In genomic region chr22:49967333-49968241, GRCh38 we compare ENCODE assay signal across 10 cellular contexts. TPM values are rescaled to one million over a fixed set of nuclear protein-coding genes. Genes with fewer than 3 reads are reported as not detected.
DNase-seq lines count a peak whose midpoint lies in the region; ATAC-seq, FAIRE-seq and TF ChIP-seq lines count a peak whose summit lies in the region.
"Had no signal": no experiment of that assay in that cellular context is flagged by ENCODE, and none has a peak within 500 bp of the region (broad histone marks: within the 10 kb centered on the region; RNA-seq: fewer than 3 reads in every experiment).

No MANE protein-coding gene starts in this region.

- H3K4me3 ChIP-seq in dorsolateral prefrontal cortex: peak overlapping the region in 44 of 59 donors; percentile 1 to 55 (median 28)

- peak; percentile 59 for FAIRE-seq in urothelium cell line (lab: Jason Lieb, UNC)

- DNase-seq in Right ventricle myocardium superior (peak; percentile 79), Right ventricle myocardium inferior (ENCODE audit: missing footprints) (no peak), dorsolateral prefrontal cortex (peak; percentile 32 to 81 (median 67)), myocyte (ENCODE audit: low read depth) (peak; percentile 67), urothelium cell line (ENCODE audit: low spot score) (no peak), NCI-H69 (lab: John Stamatoyannopoulos, UW) (no peak), NCI-H2107 treated with DMSO at 0.1 percent for 48 hours (lab: John Stamatoyannopoulos, UW; ENCODE audit: unreplicated experiment) (no peak)

- intact Hi-C loops in Right ventricle myocardium superior (cut with DNase I): no loop called here
- intact Hi-C loops in Right ventricle myocardium inferior (cut with DNase I): no loop called here
- intact Hi-C loops in dorsolateral prefrontal cortex (cut with DNase I): no loop called here

- H3K27ac ChIP-seq in dorsolateral prefrontal cortex: peak overlapping the region; percentile 68 to 98 (median 92)

- ATAC-seq in Right ventricle myocardium superior (ENCODE audit: poor library complexity) (no peak), Right ventricle myocardium inferior (no peak), GM18505 (IDR thresholded peaks at IDR 0.05; ENCODE audit: unreplicated experiment) (no peak)
- ATAC-seq: T-cell had no signal

- no peaks in the 10 kb centered on the region for H3K27me3 ChIP-seq in dorsolateral prefrontal cortex

- peak in 1 of 56 donors; percentile 0 for TF ChIP-seq CTCF in dorsolateral prefrontal cortex (IDR thresholded peaks at IDR 0.05 in 54 of 56, conservative IDR thresholded peaks at IDR 0.05 in 2 of 56; ENCODE audit: low read depth in 1 of 56, partially characterized antibody in 56 of 56)

- no peak for TF ChIP-seq POLR2A in GM18505 (IDR thresholded peaks at IDR 0.05; ENCODE audit: borderline replicate concordance, extremely low read depth, insufficient read depth, insufficient read length)

RNA-seq across cellular contexts. Expression of gene PIM3, which starts 7.0 kb away (rescaled TPM):
- total RNA-seq in Right ventricle myocardium superior (61.5 TPM), Right ventricle myocardium inferior (56.9 TPM), dorsolateral prefrontal cortex (10 to 100 TPM; 18.9 to 92.4 (median 32.9) TPM), myocyte (41.4 and 42.4 TPM in 2 replicates)
- 10.6 TPM for polyA plus RNA-seq in myocyte (2012)

RNA-seq across cellular contexts. Expression of gene IL17REL, which starts 45.0 kb away (rescaled TPM):
- total RNA-seq in Right ventricle myocardium superior (not detected), Right ventricle myocardium inferior (not detected), dorsolateral prefrontal cortex (1 to 10 TPM in 4 of 120 experiments, under 1 TPM in 52, not detected in 64; 0.11 to 1.7 (median 0.30) TPM), myocyte (not detected in 2 replicates)
- not detected for polyA plus RNA-seq in myocyte (2012)
- total RNA-seq: mononuclear cell had no signal

RNA-seq across cellular contexts. Expression of gene CRELD2, which starts 49.2 kb away (rescaled TPM):
- total RNA-seq in Right ventricle myocardium superior (22.1 TPM), Right ventricle myocardium inferior (30.6 TPM), dorsolateral prefrontal cortex (10 to 100 TPM; 19.4 to 50.3 (median 29.6) TPM), myocyte (63.0 and 120 TPM in 2 replicates)
- 75.8 TPM for polyA plus RNA-seq in myocyte (2012)

RNA-seq across cellular contexts. Expression of gene ALG12, which starts 49.3 kb away (rescaled TPM):
- total RNA-seq in Right ventricle myocardium superior: 13.8 TPM
- total RNA-seq in Right ventricle myocardium inferior: 16.4 TPM
- 10 to 100 TPM in 117 of 120 experiments, 1 to 10 TPM in 3; 9.4 to 31.2 (median 15.9) TPM for total RNA-seq in dorsolateral prefrontal cortex
- total RNA-seq in myocyte: 23.4 and 24.5 TPM in 2 replicates
- polyA plus RNA-seq in myocyte (2012): 21.8 TPM

Comparison
In these comparisons a context has a peak if more than half of its experiments do, and no peak if none do; other contexts are left out.
1. DNase-seq: peak in Right ventricle myocardium superior (single experiment), dorsolateral prefrontal cortex (10 of 10) and myocyte (single experiment); none in Right ventricle myocardium inferior (single experiment), urothelium cell line (single experiment), NCI-H69 (single experiment) and NCI-H2107 treated with DMSO at 0.1 percent for 48 hours (single experiment).